In the genomic region with DNA sequence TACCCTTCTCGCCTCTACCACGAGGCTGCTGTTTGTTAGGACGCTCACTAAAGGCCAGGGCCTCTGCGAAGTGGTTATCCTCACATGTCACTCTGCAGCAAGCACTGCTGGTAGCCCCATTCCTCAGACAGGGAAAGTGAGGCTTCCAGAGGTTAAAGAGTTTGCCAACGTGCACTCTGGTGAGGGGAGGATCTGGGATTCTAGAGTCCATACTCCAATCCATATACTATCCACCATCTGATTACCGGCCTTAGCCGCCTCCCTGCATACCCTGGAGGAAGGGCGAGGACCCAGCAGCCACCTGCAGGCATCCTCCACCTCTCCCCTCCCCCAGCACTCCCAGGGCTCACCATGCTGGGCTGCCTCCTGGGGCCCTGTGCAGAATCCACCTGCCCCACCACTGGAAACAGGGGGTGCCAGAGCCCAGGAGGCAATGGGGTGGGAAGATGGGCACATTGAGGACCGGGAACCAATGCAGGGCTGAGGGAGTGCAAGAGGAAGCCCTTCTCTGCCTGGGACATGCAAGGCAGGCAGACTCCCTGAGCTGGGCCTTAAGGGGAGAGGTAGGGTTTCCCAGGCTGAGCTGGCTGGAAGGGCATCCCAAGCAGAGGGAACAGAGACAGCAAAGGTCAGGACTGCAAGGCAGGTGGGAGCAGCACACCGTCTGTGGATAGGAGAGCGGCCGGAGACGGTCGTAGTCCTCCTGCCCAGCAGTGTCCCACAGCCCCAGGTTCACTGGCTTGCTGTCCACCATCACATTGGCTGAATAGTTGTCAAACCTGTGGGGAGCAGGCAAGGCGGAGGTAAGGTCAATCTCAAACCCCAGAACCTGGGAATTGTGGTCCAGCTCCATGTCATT, we compare ENCODE assay signal across 15 cellular contexts. TPM values are rescaled to one million over a fixed set of nuclear protein-coding genes. Genes with fewer than 3 reads are reported as not detected.
DNase-seq lines count a peak whose midpoint lies in the region; ATAC-seq, FAIRE-seq and TF ChIP-seq lines count a peak whose summit lies in the region.
"Had no signal": no experiment of that assay in that cellular context is flagged by ENCODE, and none has a peak within 500 bp of the region (broad histone marks: within the 10 kb centered on the region; RNA-seq: fewer than 3 reads in every experiment).

No MANE protein-coding gene starts in this region.

- H3K4me3 ChIP-seq in OCI-LY7 (ENCODE audit: low read depth, low read length, poor library complexity, severe bottlenecking): peak overlapping the region; percentile 26
- H3K4me3 ChIP-seq: sigmoid colon, tibial nerve had no signal

- CTCF ChIA-PET in activated CD4-positive, alpha-beta T cell treated with anti-CD3 and anti-CD28 coated beads for 36 hours (lab: Charles Lee): interaction anchor here (1.0 to 5.4 kb wide), 5 partner anchors 9 to 70 kb away, joined by 3 to 70 read pairs (median 4); a partner anchor contains a TSS
- CTCF ChIA-PET in OCI-LY7 (lab: Charles Lee; ENCODE audit: unreplicated experiment): interaction anchor here (0.6 kb wide), 1 partner anchor 50 kb away, joined by 3 read pairs; a partner anchor contains a TSS

- peaks cover 97% of the 10 kb centered on the region for H3K4me1 Mint-ChIP-seq in activated CD4-positive, alpha-beta T cell treated with anti-CD3 and anti-CD28 coated beads for 36 hours
- peaks cover 90% of the 10 kb centered on the region for H3K4me1 Mint-ChIP-seq in central memory CD8-positive, alpha-beta T cell
- peaks cover 98% of the 10 kb centered on the region for H3K4me1 Mint-ChIP-seq in stimulated activated memory B cell treated with anti-CD40 and anti-IgM and Interleukin-4, amounts not matched to agents 10 μg/mL and 1 μg/mL and 100 μg/mL, for 72 hours

- no peak for TF ChIP-seq CTCF in OCI-LY7 (conservative IDR thresholded peaks at IDR 0.05; ENCODE audit: low read length)

- BruUV-seq in OCI-LY7 (replicated peaks; lab: Mats Ljungman, UMichigan): no TSS peak

- FAIRE-seq in frontal cortex (lab: Jason Lieb, UNC): no peak

- H3K27ac Mint-ChIP-seq in activated CD4-positive, alpha-beta T cell treated with anti-CD3 and anti-CD28 coated beads for 36 hours: peak overlapping the region; percentile 99
- peak overlapping the region; percentile 97 for H3K27ac Mint-ChIP-seq in central memory CD8-positive, alpha-beta T cell (ENCODE audit: low read depth)
- H3K27ac Mint-ChIP-seq in stimulated activated memory B cell treated with anti-CD40 and anti-IgM and Interleukin-4, amounts not matched to agents 10 μg/mL and 1 μg/mL and 100 μg/mL, for 72 hours: peak overlapping the region; percentile 97

- intact Hi-C loops in activated CD4-positive, alpha-beta T cell treated with anti-CD3 and anti-CD28 coated beads for 36 hours (cut with DNase I, micrococcal nuclease): no loop called here
- intact Hi-C loops in OCI-LY7 (cut with micrococcal nuclease; ENCODE audit: unreplicated experiment): no loop called here

- no peak overlapping the region for H2AFZ ChIP-seq in OCI-LY7 (ENCODE audit: low read length)

- H3K4me3 Mint-ChIP-seq in activated CD4-positive, alpha-beta T cell treated with anti-CD3 and anti-CD28 coated beads for 36 hours: peak overlapping the region; percentile 92
- H3K4me3 Mint-ChIP-seq in central memory CD8-positive, alpha-beta T cell: peak overlapping the region; percentile 87
- H3K4me3 Mint-ChIP-seq in stimulated activated memory B cell treated with anti-CD40 and anti-IgM and Interleukin-4, amounts not matched to agents 10 μg/mL and 1 μg/mL and 100 μg/mL, for 72 hours: no peak overlapping the region

- POLR2A ChIA-PET in activated CD4-positive, alpha-beta T cell treated with anti-CD3 and anti-CD28 coated beads for 36 hours (lab: Charles Lee): interaction anchor here (1.2 to 5.4 kb wide), 2 partner anchors 10 to 11 kb away, joined by 4 to 55 read pairs; a partner anchor contains a TSS
- POLR2A ChIA-PET in OCI-LY7 (lab: Charles Lee): no interaction called here

- peaks cover 94% of the 10 kb centered on the region for H3K36me3 ChIP-seq in OCI-LY7 (ENCODE audit: insufficient read depth, low read length)
- H3K36me3 ChIP-seq: sigmoid colon, tibial nerve had no signal

- ATAC-seq in activated CD4-positive, alpha-beta T cell treated with anti-CD3 and anti-CD28 coated beads for 36 hours: no peak
- ATAC-seq in central memory CD8-positive, alpha-beta T cell (replicated peaks; ENCODE audit: extremely low read depth, poor library complexity, severe bottlenecking): no peak
- no peak for ATAC-seq in stimulated activated memory B cell treated with anti-CD40 and anti-IgM and Interleukin-4, amounts not matched to agents 10 μg/mL and 1 μg/mL and 100 μg/mL, for 72 hours

- no peaks in the 10 kb centered on the region for H3K9me3 ChIP-seq in OCI-LY7 (ENCODE audit: low read length)
- H3K9me3 ChIP-seq: sigmoid colon, tibial nerve had no signal

- no peaks in the 10 kb centered on the region for H3K9me2 ChIP-seq in OCI-LY7 (ENCODE audit: insufficient read depth, low read length)

- no peaks in the 10 kb centered on the region for H3K27me3 Mint-ChIP-seq in activated CD4-positive, alpha-beta T cell treated with anti-CD3 and anti-CD28 coated beads for 36 hours
- no peaks in the 10 kb centered on the region for H3K27me3 Mint-ChIP-seq in central memory CD8-positive, alpha-beta T cell
- no peaks in the 10 kb centered on the region for H3K27me3 Mint-ChIP-seq in stimulated activated memory B cell treated with anti-CD40 and anti-IgM and Interleukin-4, amounts not matched to agents 10 μg/mL and 1 μg/mL and 100 μg/mL, for 72 hours

- peak overlapping the region; percentile 66 for H3K4me2 ChIP-seq in OCI-LY7 (ENCODE audit: low read length)

- peaks cover 90% of the 10 kb centered on the region for H3K4me1 ChIP-seq in OCI-LY7 (ENCODE audit: insufficient read depth, low read length, poor library complexity, severe bottlenecking)

- peak overlapping the region; percentile 89 for H3K27ac ChIP-seq in OCI-LY7 (ENCODE audit: low read depth, low read length, poor library complexity, severe bottlenecking)
- H3K27ac ChIP-seq: brain microvascular endothelial cell, sigmoid colon had no signal

- H3K36me3 Mint-ChIP-seq in activated CD4-positive, alpha-beta T cell treated with anti-CD3 and anti-CD28 coated beads for 36 hours (ENCODE audit: low read depth): peaks cover 89% of the 10 kb centered on the region
- peaks cover 77% of the 10 kb centered on the region for H3K36me3 Mint-ChIP-seq in central memory CD8-positive, alpha-beta T cell (ENCODE audit: insufficient read depth)
- H3K36me3 Mint-ChIP-seq in stimulated activated memory B cell treated with anti-CD40 and anti-IgM and Interleukin-4, amounts not matched to agents 10 μg/mL and 1 μg/mL and 100 μg/mL, for 72 hours: peaks cover 65% of the 10 kb centered on the region

- peaks cover 35% of the 10 kb centered on the region; the same call in 1 of the 2 replicates for H3K79me2 ChIP-seq in OCI-LY7 (ENCODE audit: insufficient read depth, low read depth, low read length)

- peak; percentile 59 for DNase-seq in activated CD4-positive, alpha-beta T cell treated with anti-CD3 and anti-CD28 coated beads for 36 hours
- no peak for DNase-seq in activated CD4-positive, alpha-beta T cell treated with anti-CD3 and anti-CD28 coated beads, Interleukin-2, amount 50 U/mL, for 4 hours
- DNase-seq in OCI-LY7 (ENCODE audit: low spot score): peak; percentile 57
- DNase-seq in central memory CD8-positive, alpha-beta T cell (ENCODE audit: low spot score in 2 of 2): no peak
- DNase-seq in NCI-H1048 (lab: John Stamatoyannopoulos, UW): no peak
- DNase-seq in Ammon's horn (ENCODE audit: low spot score): no peak
- no peak for DNase-seq in frontal cortex (ENCODE audit: low spot score in 2 of 2)
- DNase-seq: brain microvascular endothelial cell, Calu3, NCI-H226, sigmoid colon had no signal

- H3K9me3 Mint-ChIP-seq in activated CD4-positive, alpha-beta T cell treated with anti-CD3 and anti-CD28 coated beads for 36 hours (ENCODE audit: low read depth): no peaks in the 10 kb centered on the region
- no peaks in the 10 kb centered on the region for H3K9me3 Mint-ChIP-seq in central memory CD8-positive, alpha-beta T cell
- no peaks in the 10 kb centered on the region for H3K9me3 Mint-ChIP-seq in stimulated activated memory B cell treated with anti-CD40 and anti-IgM and Interleukin-4, amounts not matched to agents 10 μg/mL and 1 μg/mL and 100 μg/mL, for 72 hours

- peaks cover 11% of the 10 kb centered on the region for H4K20me1 ChIP-seq in OCI-LY7 (ENCODE audit: insufficient read depth, low read length)

RNA-seq across cellular contexts. Expression of a gene that starts 11.7 kb away (rescaled TPM):
- total RNA-seq in activated CD4-positive, alpha-beta T cell treated with anti-CD3 and anti-CD28 coated beads for 36 hours: 100 to 1,000 TPM; 692 to 930 TPM
- total RNA-seq in OCI-LY7 (2014; rRNA removed; shearing (Covaris generic)): 91.5 and 142 TPM in 2 replicates
- total RNA-seq in OCI-LY7 (2022) (321 and 331 TPM in 2 replicates), frontal cortex (under 0.01 TPM)

RNA-seq across cellular contexts. Expression of a gene that starts 20.1 kb away (rescaled TPM):
- total RNA-seq in activated CD4-positive, alpha-beta T cell treated with anti-CD3 and anti-CD28 coated beads for 36 hours: 10 to 100 TPM; 14.8 to 15.6 TPM
- 0.05 and 0.25 TPM in 2 replicates for total RNA-seq in OCI-LY7 (2014; rRNA removed; shearing (Covaris generic))
- total RNA-seq in OCI-LY7 (2022): 0.30 TPM in 2 replicates
- 0.41 TPM for total RNA-seq in frontal cortex
- total RNA-seq: A172, Calu3, kidney epithelial cell, tibial nerve had no signal

RNA-seq across cellular contexts. Expression of a gene that starts 44.3 kb away (rescaled TPM):
- 1 to 10 TPM; 8.4 to 8.7 TPM for total RNA-seq in activated CD4-positive, alpha-beta T cell treated with anti-CD3 and anti-CD28 coated beads for 36 hours
- total RNA-seq in OCI-LY7 (2014; rRNA removed; shearing (Covaris generic)): 6.8 and 7.3 TPM in 2 replicates
- total RNA-seq in OCI-LY7 (2022) (18.7 and 19.6 TPM in 2 replicates), frontal cortex (3.7 TPM)

RNA-seq across cellular contexts. Expression of a gene that starts 49.9 kb away (rescaled TPM):
- total RNA-seq in activated CD4-positive, alpha-beta T cell treated with anti-CD3 and anti-CD28 coated beads for 36 hours: 10 to 100 TPM; 33.1 to 42.8 TPM
- total RNA-seq in OCI-LY7 (2014; rRNA removed; shearing (Covaris generic)): 20.6 and 35.0 TPM in 2 replicates
- total RNA-seq in OCI-LY7 (2022): 24.8 and 28.1 TPM in 2 replicates
- total RNA-seq in frontal cortex: 2.9 TPM
- total RNA-seq: kidney epithelial cell had no signal

Comparison
In these comparisons a context has a peak if more than half of its experiments do, and no peak if none do; other contexts are left out.
1. DNase-seq: peak in activated CD4-positive, alpha-beta T cell treated with anti-CD3 and anti-CD28 coated beads for 36 hours (single experiment) and OCI-LY7 (single experiment); none in activated CD4-positive, alpha-beta T cell treated with anti-CD3 and anti-CD28 coated beads, Interleukin-2, amount 50 U/mL, for 4 hours (0 of 2), central memory CD8-positive, alpha-beta T cell (0 of 2), NCI-H1048 (single experiment), Ammon's horn (single experiment) and frontal cortex (0 of 2).
2. RNA of a gene that starts 11.7 kb away (total RNA-seq): 692 to 930 TPM in activated CD4-positive, alpha-beta T cell treated with anti-CD3 and anti-CD28 coated beads for 36 hours and 91.5 to 331 TPM in OCI-LY7; under 0.01 TPM in frontal cortex (single experiment); every median in the first group is over 10 times any median in the second.
3. RNA of a gene that starts 20.1 kb away (total RNA-seq): 14.8 to 15.6 TPM in activated CD4-positive, alpha-beta T cell treated with anti-CD3 and anti-CD28 coated beads for 36 hours; 0.41 TPM in frontal cortex (single experiment) and 0.05 to 0.30 TPM in OCI-LY7; every median in the first group is over 10 times any median in the second.
4. Peak in every context shown above with its lines, with median percentiles within 50 percentile points of each other: H3K27ac Mint-ChIP-seq.